In genomic region chr16:56547949-56548567, GRCh38 we compare ENCODE assay signal across 12 cellular contexts. TPM values are rescaled to one million over a fixed set of nuclear protein-coding genes. Genes with fewer than 3 reads are reported as not detected.
DNase-seq lines count a peak whose midpoint lies in the region; ATAC-seq, FAIRE-seq and TF ChIP-seq lines count a peak whose summit lies in the region.
"Had no signal": no experiment of that assay in that cellular context is flagged by ENCODE, and none has a peak within 500 bp of the region (broad histone marks: within the 10 kb centered on the region; RNA-seq: fewer than 3 reads in every experiment).

No MANE protein-coding gene starts in this region.

- TF ChIP-seq CTCF in Loucy (conservative IDR thresholded peaks at IDR 0.05; ENCODE audit: low read length): no peak

- H3K9me3 ChIP-seq in Loucy (ENCODE audit: insufficient read depth, low read depth, low read length) (no peaks in the 10 kb centered on the region), ectodermal cell (ENCODE audit: control insufficient read depth, low read length) (no peaks in the 10 kb centered on the region), mesodermal cell (ENCODE audit: control insufficient read depth, low read length) (no peaks in the 10 kb centered on the region)

- WGBS in ectodermal cell, 2 experiments: 69 to 73% methylated on average over 4 of the region's 4 CpGs
- WGBS in mesodermal cell (ENCODE audit: insufficient coverage in 2 of 2), 2 experiments: 69 to 80% methylated on average over 1 to 2 of the region's 4 CpGs

- H3K27ac ChIP-seq in ectodermal cell (ENCODE audit: insufficient read depth, low read depth, low read length, poor library complexity, severe bottlenecking) (peak overlapping the region; percentile 81), mesodermal cell (ENCODE audit: low read depth, low read length, severe bottlenecking) (peak overlapping the region; percentile 84)

- H3K9ac ChIP-seq in Loucy (ENCODE audit: low read depth, low read length, poor library complexity, severe bottlenecking): no peak overlapping the region

- H4K20me1 ChIP-seq in Loucy (ENCODE audit: insufficient read depth, low read length, poor library complexity, severe bottlenecking): no peaks in the 10 kb centered on the region

- ATAC-seq in HG03378 (IDR thresholded peaks at IDR 0.05; ENCODE audit: unreplicated experiment): no peak
- ATAC-seq: natural killer cell had no signal

- H3K4me1 ChIP-seq in Loucy (ENCODE audit: insufficient read depth, low read length, poor library complexity, severe bottlenecking): peaks cover 47% of the 10 kb centered on the region
- H3K4me1 ChIP-seq in ectodermal cell (ENCODE audit: control insufficient read depth, insufficient read depth, low read length): peaks cover 14% of the 10 kb centered on the region
- H3K4me1 ChIP-seq in mesodermal cell (ENCODE audit: control insufficient read depth, insufficient read depth, low read length, poor library complexity, severe bottlenecking): peaks cover 21% of the 10 kb centered on the region

- DNase-seq in CD1c-positive myeloid dendritic cell (ENCODE audit: extremely low spot score): peak; percentile 6
- no peak for DNase-seq in frontal cortex (ENCODE audit: low spot score in 2 of 2)
- DNase-seq in D341Med (ENCODE audit: low spot score): no peak
- no peak for DNase-seq in GM12892 (ENCODE audit: insufficient read length)
- DNase-seq: activated CD4-positive, CD25-positive, alpha-beta regulatory T cell; natural killer cell had no signal

- peak overlapping the region; percentile 68 for H3K4me2 ChIP-seq in Loucy (ENCODE audit: low read depth, low read length, poor library complexity, severe bottlenecking)

- H3K27me3 ChIP-seq in Loucy (ENCODE audit: insufficient read depth, low read length, poor library complexity, severe bottlenecking) (no peaks in the 10 kb centered on the region), ectodermal cell (ENCODE audit: control insufficient read depth, insufficient read depth, low read length, poor library complexity, severe bottlenecking) (no peaks in the 10 kb centered on the region)

- FAIRE-seq in frontal cortex (lab: Jason Lieb, UNC): no peak
- no peak for FAIRE-seq in GM12892 (lab: Jason Lieb, UNC)

- TF ChIP-seq POLR2A in GM12892 (IDR thresholded peaks at IDR 0.05; ENCODE audit: low read depth, low read length): no peak

- H3K9me2 ChIP-seq in Loucy (replicated peaks; ENCODE audit: low read depth, low read length): no peaks in the 10 kb centered on the region

- H2AFZ ChIP-seq in Loucy (ENCODE audit: low read length): peak overlapping the region; percentile 54

- peaks cover 2% of the 10 kb centered on the region; the same call in 1 of the 2 replicates for H3F3A ChIP-seq in Loucy (ENCODE audit: low read depth)

- no peaks in the 10 kb centered on the region for H3K79me2 ChIP-seq in Loucy (ENCODE audit: insufficient read depth, low read length)

- H3K36me3 ChIP-seq in Loucy (ENCODE audit: insufficient read depth, low read length) (no peaks in the 10 kb centered on the region), ectodermal cell (ENCODE audit: control insufficient read depth, insufficient read depth, low read length) (no peaks in the 10 kb centered on the region), mesodermal cell (ENCODE audit: control insufficient read depth, insufficient read depth, low read length) (no peaks in the 10 kb centered on the region)

- H3K4me3 ChIP-seq in Loucy (ENCODE audit: low read length, poor library complexity, severe bottlenecking) (peak overlapping the region; percentile 22), ectodermal cell (ENCODE audit: insufficient read depth, low read depth, low read length) (no peak overlapping the region), mesodermal cell (ENCODE audit: extremely low read depth, insufficient read depth, low read length, poor library complexity, severe bottlenecking) (no peak overlapping the region)

RNA-seq across cellular contexts. Expression of gene MT4, which starts 16.8 kb away (rescaled TPM):
- not detected for polyA plus RNA-seq in ectodermal cell (2013, experiment 1 of 4)
- not detected for polyA plus RNA-seq in ectodermal cell (2013, experiment 2 of 4)
- polyA plus RNA-seq in ectodermal cell (2013, experiment 3 of 4): not detected
- not detected for polyA plus RNA-seq in ectodermal cell (2013, experiment 4 of 4)
- polyA plus RNA-seq in mesodermal cell (2013, experiment 1 of 2): not detected
- not detected for polyA plus RNA-seq in mesodermal cell (2013, experiment 2 of 2)
- total RNA-seq in frontal cortex: not detected
- polyA plus RNA-seq in GM12892 (2012; ENCODE audit: missing spikeins): not detected
- total RNA-seq: cardiac septum, natural killer cell, NCI-H460 had no signal

RNA-seq across cellular contexts. Expression of gene BBS2, which starts 28.2 kb away (rescaled TPM):
- polyA plus RNA-seq in ectodermal cell (2013, experiment 1 of 4): 49.9 TPM
- 52.4 TPM for polyA plus RNA-seq in ectodermal cell (2013, experiment 2 of 4)
- polyA plus RNA-seq in ectodermal cell (2013, experiment 3 of 4): 45.0 TPM
- 59.9 TPM for polyA plus RNA-seq in ectodermal cell (2013, experiment 4 of 4)
- 49.7 TPM for polyA plus RNA-seq in mesodermal cell (2013, experiment 1 of 2)
- 50.2 TPM for polyA plus RNA-seq in mesodermal cell (2013, experiment 2 of 2)
- total RNA-seq in frontal cortex: 144 TPM
- 25.7 TPM for polyA plus RNA-seq in GM12892 (2012; ENCODE audit: missing spikeins)

RNA-seq across cellular contexts. Expression of gene MT3, which starts 41.3 kb away (rescaled TPM):
- not detected for polyA plus RNA-seq in ectodermal cell (2013, experiment 1 of 4)
- polyA plus RNA-seq in ectodermal cell (2013, experiment 2 of 4): not detected
- polyA plus RNA-seq in ectodermal cell (2013, experiment 3 of 4): not detected
- not detected for polyA plus RNA-seq in ectodermal cell (2013, experiment 4 of 4)
- not detected for polyA plus RNA-seq in mesodermal cell (2013, experiment 1 of 2)
- not detected for polyA plus RNA-seq in mesodermal cell (2013, experiment 2 of 2)
- 7.3 TPM for total RNA-seq in frontal cortex
- polyA plus RNA-seq in GM12892 (2012; ENCODE audit: missing spikeins): not detected
- total RNA-seq: natural killer cell, NCI-H460 had no signal
